1 cellular context compared by ENCODE assay signal in the genomic region with DNA sequence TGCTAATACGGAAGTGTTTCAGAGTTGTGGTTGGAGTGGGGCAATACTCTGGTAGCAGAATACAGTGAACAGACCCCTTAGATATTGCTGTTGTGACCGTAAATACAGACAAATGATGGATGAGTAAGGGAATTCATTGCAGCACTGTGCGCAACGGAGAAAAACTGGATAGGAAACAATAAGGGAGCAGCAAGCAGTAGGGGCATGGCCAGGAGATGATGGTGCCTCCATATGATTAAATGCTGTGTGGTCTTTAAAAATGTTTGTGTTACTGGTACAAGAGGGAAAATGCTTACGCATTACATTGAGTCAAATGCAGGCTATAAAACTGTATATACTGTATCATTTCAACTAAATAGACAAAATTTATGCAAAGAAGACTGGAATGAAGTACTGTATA.
TF ChIP-seq lines count a peak whose summit lies in the region.

No MANE protein-coding gene starts in this region.

TF ChIP-seq in SK-N-SH, 30 proteins besides CTCF, POLR2A, EP300 and RAD21 (continued from another document):
- TF ChIP-seq, protein P1, sequence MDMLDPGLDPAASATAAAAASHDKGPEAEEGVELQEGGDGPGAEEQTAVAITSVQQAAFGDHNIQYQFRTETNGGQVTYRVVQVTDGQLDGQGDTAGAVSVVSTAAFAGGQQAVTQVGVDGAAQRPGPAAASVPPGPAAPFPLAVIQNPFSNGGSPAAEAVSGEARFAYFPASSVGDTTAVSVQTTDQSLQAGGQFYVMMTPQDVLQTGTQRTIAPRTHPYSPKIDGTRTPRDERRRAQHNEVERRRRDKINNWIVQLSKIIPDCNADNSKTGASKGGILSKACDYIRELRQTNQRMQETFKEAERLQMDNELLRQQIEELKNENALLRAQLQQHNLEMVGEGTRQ (IDR thresholded peaks at IDR 0.05; ENCODE audit: borderline replicate concordance, low read depth, low read length): no peak
- TF ChIP-seq MXI1 (IDR thresholded peaks at IDR 0.05; ENCODE audit: low read depth, low read length) (no peak), NFIC (IDR thresholded peaks at IDR 0.05; ENCODE audit: borderline replicate concordance) (no peak), POLR2AphosphoS5 (IDR thresholded peaks at IDR 0.05; ENCODE audit: low read depth, low read length) (no peak), RFX5 (IDR thresholded peaks at IDR 0.05; ENCODE audit: low read length) (no peak), MEF2A (IDR thresholded peaks at IDR 0.05; ENCODE audit: borderline replicate concordance, low read depth) (no peak), FOXJ3 (CRISPR knock-in tag; IDR thresholded peaks at IDR 0.05) (no peak), YY1 (IDR thresholded peaks at IDR 0.05; ENCODE audit: low read depth) (no peak), JUND (IDR thresholded peaks at IDR 0.05) (no peak), RCOR1 (IDR thresholded peaks at IDR 0.05; ENCODE audit: low read length) (no peak), SMC3 (IDR thresholded peaks at IDR 0.05; ENCODE audit: low read depth, low read length) (no peak), GABPA (IDR thresholded peaks at IDR 0.05; ENCODE audit: low read depth) (no peak), FOXM1 (IDR thresholded peaks at IDR 0.05; ENCODE audit: low read depth) (no peak), RXRA (IDR thresholded peaks at IDR 0.05; ENCODE audit: borderline replicate concordance, low read depth) (no peak)
- TF ChIP-seq, protein P2, sequence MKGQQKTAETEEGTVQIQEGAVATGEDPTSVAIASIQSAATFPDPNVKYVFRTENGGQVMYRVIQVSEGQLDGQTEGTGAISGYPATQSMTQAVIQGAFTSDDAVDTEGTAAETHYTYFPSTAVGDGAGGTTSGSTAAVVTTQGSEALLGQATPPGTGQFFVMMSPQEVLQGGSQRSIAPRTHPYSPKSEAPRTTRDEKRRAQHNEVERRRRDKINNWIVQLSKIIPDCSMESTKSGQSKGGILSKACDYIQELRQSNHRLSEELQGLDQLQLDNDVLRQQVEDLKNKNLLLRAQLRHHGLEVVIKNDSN (IDR thresholded peaks at IDR 0.05; ENCODE audit: borderline replicate concordance, low read depth): no peak
- TF ChIP-seq, protein P3, sequence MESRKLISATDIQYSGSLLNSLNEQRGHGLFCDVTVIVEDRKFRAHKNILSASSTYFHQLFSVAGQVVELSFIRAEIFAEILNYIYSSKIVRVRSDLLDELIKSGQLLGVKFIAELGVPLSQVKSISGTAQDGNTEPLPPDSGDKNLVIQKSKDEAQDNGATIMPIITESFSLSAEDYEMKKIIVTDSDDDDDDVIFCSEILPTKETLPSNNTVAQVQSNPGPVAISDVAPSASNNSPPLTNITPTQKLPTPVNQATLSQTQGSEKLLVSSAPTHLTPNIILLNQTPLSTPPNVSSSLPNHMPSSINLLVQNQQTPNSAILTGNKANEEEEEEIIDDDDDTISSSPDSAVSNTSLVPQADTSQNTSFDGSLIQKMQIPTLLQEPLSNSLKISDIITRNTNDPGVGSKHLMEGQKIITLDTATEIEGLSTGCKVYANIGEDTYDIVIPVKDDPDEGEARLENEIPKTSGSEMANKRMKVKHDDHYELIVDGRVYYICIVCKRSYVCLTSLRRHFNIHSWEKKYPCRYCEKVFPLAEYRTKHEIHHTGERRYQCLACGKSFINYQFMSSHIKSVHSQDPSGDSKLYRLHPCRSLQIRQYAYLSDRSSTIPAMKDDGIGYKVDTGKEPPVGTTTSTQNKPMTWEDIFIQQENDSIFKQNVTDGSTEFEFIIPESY (IDR thresholded peaks at IDR 0.05; ENCODE audit: borderline replicate concordance, low read depth): no peak
- TF ChIP-seq, protein P4, sequence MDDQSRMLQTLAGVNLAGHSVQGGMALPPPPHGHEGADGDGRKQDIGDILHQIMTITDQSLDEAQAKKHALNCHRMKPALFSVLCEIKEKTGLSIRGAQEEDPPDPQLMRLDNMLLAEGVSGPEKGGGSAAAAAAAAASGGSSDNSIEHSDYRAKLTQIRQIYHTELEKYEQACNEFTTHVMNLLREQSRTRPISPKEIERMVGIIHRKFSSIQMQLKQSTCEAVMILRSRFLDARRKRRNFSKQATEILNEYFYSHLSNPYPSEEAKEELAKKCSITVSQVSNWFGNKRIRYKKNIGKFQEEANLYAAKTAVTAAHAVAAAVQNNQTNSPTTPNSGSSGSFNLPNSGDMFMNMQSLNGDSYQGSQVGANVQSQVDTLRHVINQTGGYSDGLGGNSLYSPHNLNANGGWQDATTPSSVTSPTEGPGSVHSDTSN (IDR thresholded peaks at IDR 0.05): no peak
- TF ChIP-seq, protein P5, sequence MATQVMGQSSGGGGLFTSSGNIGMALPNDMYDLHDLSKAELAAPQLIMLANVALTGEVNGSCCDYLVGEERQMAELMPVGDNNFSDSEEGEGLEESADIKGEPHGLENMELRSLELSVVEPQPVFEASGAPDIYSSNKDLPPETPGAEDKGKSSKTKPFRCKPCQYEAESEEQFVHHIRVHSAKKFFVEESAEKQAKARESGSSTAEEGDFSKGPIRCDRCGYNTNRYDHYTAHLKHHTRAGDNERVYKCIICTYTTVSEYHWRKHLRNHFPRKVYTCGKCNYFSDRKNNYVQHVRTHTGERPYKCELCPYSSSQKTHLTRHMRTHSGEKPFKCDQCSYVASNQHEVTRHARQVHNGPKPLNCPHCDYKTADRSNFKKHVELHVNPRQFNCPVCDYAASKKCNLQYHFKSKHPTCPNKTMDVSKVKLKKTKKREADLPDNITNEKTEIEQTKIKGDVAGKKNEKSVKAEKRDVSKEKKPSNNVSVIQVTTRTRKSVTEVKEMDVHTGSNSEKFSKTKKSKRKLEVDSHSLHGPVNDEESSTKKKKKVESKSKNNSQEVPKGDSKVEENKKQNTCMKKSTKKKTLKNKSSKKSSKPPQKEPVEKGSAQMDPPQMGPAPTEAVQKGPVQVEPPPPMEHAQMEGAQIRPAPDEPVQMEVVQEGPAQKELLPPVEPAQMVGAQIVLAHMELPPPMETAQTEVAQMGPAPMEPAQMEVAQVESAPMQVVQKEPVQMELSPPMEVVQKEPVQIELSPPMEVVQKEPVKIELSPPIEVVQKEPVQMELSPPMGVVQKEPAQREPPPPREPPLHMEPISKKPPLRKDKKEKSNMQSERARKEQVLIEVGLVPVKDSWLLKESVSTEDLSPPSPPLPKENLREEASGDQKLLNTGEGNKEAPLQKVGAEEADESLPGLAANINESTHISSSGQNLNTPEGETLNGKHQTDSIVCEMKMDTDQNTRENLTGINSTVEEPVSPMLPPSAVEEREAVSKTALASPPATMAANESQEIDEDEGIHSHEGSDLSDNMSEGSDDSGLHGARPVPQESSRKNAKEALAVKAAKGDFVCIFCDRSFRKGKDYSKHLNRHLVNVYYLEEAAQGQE (IDR thresholded peaks at IDR 0.05; ENCODE audit: low read depth, low read length): no peak
